In the genomic region with DNA sequence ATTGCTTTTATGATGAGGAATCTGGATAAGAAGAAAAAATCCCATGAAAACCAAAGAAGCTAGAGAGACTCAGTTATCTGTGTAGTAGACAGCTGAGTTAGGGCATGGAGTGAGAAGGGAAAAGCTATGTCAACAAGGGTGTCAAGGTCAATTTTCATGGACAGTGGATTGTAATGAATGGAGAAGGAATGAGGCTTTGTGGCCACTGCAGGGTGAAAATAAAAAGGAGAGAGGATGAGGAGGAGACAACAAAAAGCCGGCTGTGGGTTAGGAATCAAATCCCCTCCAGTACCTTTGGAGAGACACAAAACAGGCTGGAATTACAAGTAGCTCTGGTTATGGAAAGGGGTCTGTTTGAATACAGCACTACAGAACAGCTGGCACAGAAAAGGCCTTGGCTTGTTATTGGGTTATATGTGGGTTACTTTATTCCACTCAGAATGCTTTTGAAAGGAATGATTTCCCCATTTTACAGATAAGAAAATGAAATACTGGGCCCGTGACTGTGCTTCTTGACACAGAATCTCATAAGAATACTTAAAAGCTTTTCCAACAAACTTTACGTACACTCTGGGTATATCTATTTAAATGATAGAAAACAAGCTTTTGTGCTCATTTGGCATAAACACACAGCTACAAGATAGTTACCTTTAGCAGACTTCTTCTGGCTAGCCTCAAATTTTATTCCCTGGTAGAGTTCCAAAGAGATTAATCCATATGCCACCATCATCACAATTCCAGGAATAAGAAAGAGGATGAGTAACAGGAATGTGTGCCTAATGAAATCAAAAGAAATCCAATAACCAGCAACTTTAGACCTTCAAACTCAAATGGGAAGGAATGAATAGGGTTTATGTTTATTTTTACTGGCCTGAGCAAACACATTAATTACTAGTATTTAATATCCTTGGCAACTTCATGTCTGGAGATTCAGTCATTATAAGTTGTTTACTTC, we compare ENCODE assay signal across 34 cellular contexts. TPM values are rescaled to one million over a fixed set of nuclear protein-coding genes. Genes with fewer than 3 reads are reported as not detected.
DNase-seq lines count a peak whose midpoint lies in the region; ATAC-seq and TF ChIP-seq lines count a peak whose summit lies in the region.
"Had no signal": no experiment of that assay in that cellular context is flagged by ENCODE, and none has a peak within 500 bp of the region (broad histone marks: within the 10 kb centered on the region; RNA-seq: fewer than 3 reads in every experiment).

No MANE protein-coding gene starts in this region.

- H3K79me2 ChIP-seq in SK-N-SH (ENCODE audit: insufficient read depth), result no peaks in the 10 kb centered on the region

- POLR2A ChIA-PET in SK-N-SH (lab: Yijun Ruan, JAX), result no interaction called here

- CTCF ChIA-PET in SK-N-SH (lab: Yijun Ruan, JAX), result interaction anchor here (0.7 kb wide), 1 partner anchor 447 kb away, joined by 3 read pairs; no protein-coding TSS in a partner anchor

- no peaks in the 10 kb centered on the region for H3F3A ChIP-seq in SK-N-SH (replicated peaks; ENCODE audit: insufficient read depth)

- 62% methylated on average over 3 of the region's 3 CpGs for WGBS in SK-N-SH (ENCODE audit: low lambda C conversion rate)
- WGBS in ovary, 3 donors, result 8 to 16% (median 12%) methylated on average over 3 of the region's 3 CpGs
- 51% methylated on average over 3 of the region's 3 CpGs for WGBS in esophagus muscularis mucosa
- 56 to 64% methylated on average over 3 of the region's 3 CpGs for WGBS in esophagus squamous epithelium, 2 donors

- H3K4me1 ChIP-seq in SK-N-SH (ENCODE audit: control insufficient read depth in 1 of 2, insufficient read depth in 2 of 2, low read depth in 1 of 2, low read length in 1 of 2) (peaks cover 0 to 2% of the 10 kb centered on the region in 2 experiments; a peak in 1 of 4 replicates), ovary (ENCODE audit: insufficient read depth) (peaks cover 17% of the 10 kb centered on the region), esophagus muscularis mucosa (peaks cover 0 to 25% (median 24%) of the 10 kb centered on the region in 4 donors), esophagus squamous epithelium (no peaks in the 10 kb centered on the region)
- H3K4me1 ChIP-seq: breast epithelium, gastrocnemius medialis, upper lobe of right lung had no signal

- no peak overlapping the region for H2AFZ ChIP-seq in SK-N-SH (ENCODE audit: low read depth)

- H3K4me3 ChIP-seq in SK-N-SH (ENCODE audit: low read depth in 2 of 2, low read length in 1 of 2) (no peak overlapping the region), fibroblast of the aortic adventitia (ENCODE audit: low read depth, low read length) (no peak overlapping the region), ovary (no peak overlapping the region), esophagus muscularis mucosa (no peak overlapping the region), esophagus squamous epithelium (no peak overlapping the region)
- H3K4me3 ChIP-seq: breast epithelium, gastrocnemius medialis, upper lobe of right lung had no signal

- H3K4me2 ChIP-seq in SK-N-SH, result no peak overlapping the region

- TF ChIP-seq EP300 in SK-N-SH (IDR thresholded peaks at IDR 0.05; ENCODE audit: borderline replicate concordance in 1 of 2, low read depth in 1 of 2, low read length in 1 of 2), result no peak
- TF ChIP-seq EP300 in ovary (IDR thresholded peaks at IDR 0.05), result no peak
- TF ChIP-seq EP300 in esophagus muscularis mucosa (IDR thresholded peaks at IDR 0.05), result no peak

- H3K9ac ChIP-seq in SK-N-SH, result no peak overlapping the region

- TF ChIP-seq POLR2A in ovary (IDR thresholded peaks at IDR 0.05) (no peak), esophagus muscularis mucosa (IDR thresholded peaks at IDR 0.05; ENCODE audit: low read depth) (no peak), esophagus squamous epithelium (IDR thresholded peaks at IDR 0.05) (no peak)

- H3K9me2 ChIP-seq in SK-N-SH, result no peaks in the 10 kb centered on the region

- H3K27me3 ChIP-seq in SK-N-SH (ENCODE audit: insufficient read depth) (no peaks in the 10 kb centered on the region), ovary (no peaks in the 10 kb centered on the region), esophagus muscularis mucosa (no peaks in the 10 kb centered on the region), esophagus squamous epithelium (peaks cover 0 to under 1% (median 0%) of the 10 kb centered on the region in 4 donors)
- H3K27me3 ChIP-seq: breast epithelium, gastrocnemius medialis, upper lobe of right lung had no signal

- TF ChIP-seq CTCF in SK-N-SH (IDR thresholded peaks at IDR 0.05), result no peak
- no peak for TF ChIP-seq CTCF in fibroblast of the aortic adventitia (IDR thresholded peaks at IDR 0.05; ENCODE audit: insufficient read depth, low read length)
- TF ChIP-seq CTCF in ovary (IDR thresholded peaks at IDR 0.05), result no peak
- no peak for TF ChIP-seq CTCF in esophagus muscularis mucosa (IDR thresholded peaks at IDR 0.05)
- no peak for TF ChIP-seq CTCF in esophagus squamous epithelium (IDR thresholded peaks at IDR 0.05)

- TF ChIP-seq RAD21 in SK-N-SH (IDR thresholded peaks at IDR 0.05; ENCODE audit: low read length), result no peak

- H3K9me3 ChIP-seq in SK-N-SH (no peaks in the 10 kb centered on the region), ovary (no peaks in the 10 kb centered on the region), esophagus muscularis mucosa (no peaks in the 10 kb centered on the region), esophagus squamous epithelium (no peaks in the 10 kb centered on the region)
- H3K9me3 ChIP-seq: breast epithelium, gastrocnemius medialis, upper lobe of right lung had no signal

- intact Hi-C loops in ovary (cut with DNase I) (no loop called here), esophagus muscularis mucosa (cut with DNase I) (no loop called here), esophagus squamous epithelium (cut with DNase I) (no loop called here)

- DNase-seq in SK-N-SH (no peak), fibroblast of the aortic adventitia (ENCODE audit: low read depth) (peak; percentile 50), ovary (peak in 3 of 5 donors; percentile 26 to 35 (median 28)), amniotic stem cell (lab: John Stamatoyannopoulos, UW) (no peak), OCI-M2 (lab: John Stamatoyannopoulos, UW; ENCODE audit: unreplicated experiment) (no peak), esophagus muscularis mucosa (ENCODE audit: extremely low spot score) (no peak), esophagus squamous epithelium (lab: John Stamatoyannopoulos, UW) (no peak)
- DNase-seq: 8988T; activated CD4-positive, alpha-beta T cell treated with anti-CD3 and anti-CD28 coated beads, Interleukin-2, amount 10 ng/mL, durations not matched to agents 7 days and 5 days; activated gamma-delta T cell treated with Interleukin-2 at 50 U/mL for 16 hours; activated T-cell treated with anti-CD3 and anti-CD28 coated beads, Interleukin-2, amount 50 U/mL, for 24 hours; AML-193; CD4-positive, alpha-beta T cell; DMS 273 treated with DMSO at 0.1 percent for 48 hours; effector CD8-positive, alpha-beta T cell; gastrocnemius medialis; hippocampal formation; naive thymus-derived CD4-positive, alpha-beta T cell; NCI-H1092; NCI-H1694 treated with DMSO at 0.1 percent for 48 hours; NCI-H2171 treated with DMSO at 0.1 percent for 48 hours; NCI-H524; occipital lobe; SHP77 treated with DMSO at 0.1 percent for 48 hours; stimulated activated CD4-positive, alpha-beta T cell treated with anti-CD3 and anti-CD28 coated beads, Interleukin-12 subunit alpha, Interleukin-12 subunit beta, amount 100 ng/mL, for 4 hours; stimulated activated CD4-positive, alpha-beta T cell treated with anti-CD3 and anti-CD28 coated beads, Interleukin-4, amount 100 ng/mL, for 1 hour; substantia nigra; T1000; upper lobe of right lung had no signal

- H3K27ac ChIP-seq in SK-N-SH (ENCODE audit: low read depth in 2 of 2, low read length in 1 of 2) (peak overlapping the region in 1 of 2 experiments; percentile 39; a peak in 1 of 4 replicates), ovary (peak overlapping the region in 1 of 2 donors; percentile 50), esophagus muscularis mucosa (replicated peaks in 1 of 4) (peak overlapping the region in 2 of 4 donors; percentile 13 to 69), esophagus squamous epithelium (peak overlapping the region in 1 of 4 donors; percentile 12)
- H3K27ac ChIP-seq: breast epithelium, gastrocnemius medialis, upper lobe of right lung had no signal

- ATAC-seq in SK-N-SH treated with all-trans-retinoic acid at 6 μM for 48 hours, result peak; percentile 56
- ATAC-seq: gastrocnemius medialis; naive thymus-derived CD4-positive, alpha-beta T cell; Panc1; upper lobe of right lung; WTC11 had no signal

- H3K36me3 ChIP-seq in SK-N-SH (replicated peaks in 1 of 2; ENCODE audit: control insufficient read depth in 1 of 2, insufficient read depth in 2 of 2, low read length in 1 of 2) (no peaks in the 10 kb centered on the region), ovary (no peaks in the 10 kb centered on the region), esophagus muscularis mucosa (no peaks in the 10 kb centered on the region), esophagus squamous epithelium (no peaks in the 10 kb centered on the region)
- H3K36me3 ChIP-seq: breast epithelium, gastrocnemius medialis, upper lobe of right lung had no signal

- H4K20me1 ChIP-seq in SK-N-SH (ENCODE audit: insufficient read depth), result no peaks in the 10 kb centered on the region

TF ChIP-seq in SK-N-SH treated with all-trans-retinoic acid at 6 μM for 48 hours, 23 proteins besides CTCF, POLR2A, EP300 and RAD21:
- no peak for TF ChIP-seq SNAI2 (CRISPR knock-in tag; IDR thresholded peaks at IDR 0.05)
- peak; percentile 42; the same call in 1 of the 2 replicates for TF ChIP-seq ZC3H10 (CRISPR knock-in tag; IDR thresholded peaks at IDR 0.05)
- TF ChIP-seq PPARA (CRISPR knock-in tag; IDR thresholded peaks at IDR 0.05; ENCODE audit: borderline replicate concordance), result no peak
- TF ChIP-seq ISL1 (CRISPR knock-in tag; IDR thresholded peaks at IDR 0.05), result peak; percentile 87

TF ChIP-seq in SK-N-SH, 30 proteins besides CTCF, POLR2A, EP300 and RAD21 (continues in another document):
- TF ChIP-seq TAF1 (IDR thresholded peaks at IDR 0.05; ENCODE audit: borderline replicate concordance, low read depth, low read length) (no peak), GABPA (IDR thresholded peaks at IDR 0.05; ENCODE audit: low read depth) (no peak), FOXM1 (IDR thresholded peaks at IDR 0.05; ENCODE audit: low read depth) (no peak), POLR2AphosphoS5 (IDR thresholded peaks at IDR 0.05; ENCODE audit: low read depth, low read length) (no peak), MEF2A (IDR thresholded peaks at IDR 0.05; ENCODE audit: borderline replicate concordance, low read depth) (no peak), FOXJ3 (CRISPR knock-in tag; IDR thresholded peaks at IDR 0.05) (no peak), YY1 (IDR thresholded peaks at IDR 0.05; ENCODE audit: low read depth) (no peak), CHD2 (IDR thresholded peaks at IDR 0.05; ENCODE audit: low read length, partially characterized antibody) (no peak)

RNA-seq across cellular contexts. Expression of gene CCKAR, which starts 7.5 kb away (rescaled TPM):
- polyA plus RNA-seq in SK-N-SH (2012; rRNA removed) (not detected in 2 replicates), ovary (not detected)
- polyA plus RNA-seq in SK-N-SH (2012; cell fraction: cytosol; rRNA removed), result 0.01 TPM in 1 of 2 replicates, not detected in the other
- 0.02 TPM in 1 of 2 replicates, not detected in the other for polyA plus RNA-seq in SK-N-SH (2012; cell fraction: nucleus; rRNA removed)
- total RNA-seq in fibroblast of the aortic adventitia (ENCODE audit: low replicate concordance) (3.1 TPM in 1 of 2 replicates, not detected in the other), ovary (under 1 TPM in 2 of 7 donors, not detected in 5; 0.13 to 0.24 TPM), esophagus muscularis mucosa (1 to 10 TPM; 1.2 to 3.4 (median 1.5) TPM), esophagus squamous epithelium (not detected)
- total RNA-seq: activated CD4-positive, alpha-beta T cell treated with anti-CD3 and anti-CD28 coated beads, Interleukin-2, amount 10 ng/mL, durations not matched to agents 7 days and 5 days; breast epithelium; CD4-positive, alpha-beta T cell; epithelial cell of proximal tubule; gastrocnemius medialis; naive thymus-derived CD4-positive, alpha-beta T cell; occipital lobe; upper lobe of right lung; WTC11 had no signal
- polyA plus RNA-seq: naive thymus-derived CD4-positive, alpha-beta T cell had no signal

Comparison
In these comparisons a context has a peak if more than half of its experiments do, and no peak if none do; other contexts are left out.
1. DNase-seq: peak in fibroblast of the aortic adventitia (single experiment) and ovary (3 of 5); none in SK-N-SH (single experiment), amniotic stem cell (single experiment), OCI-M2 (single experiment), esophagus muscularis mucosa (single experiment) and esophagus squamous epithelium (single experiment).